31 cellular contexts compared by ENCODE assay signal in genomic region chr12:131386167-131386521, GRCh38.
"Had no signal": no experiment of that assay in that cellular context is flagged by ENCODE, and none has a peak within 500 bp of the region (broad histone marks: within the 10 kb centered on the region; RNA-seq: fewer than 3 reads in every experiment).

No MANE protein-coding gene starts in this region.

- H3K36me3 Mint-ChIP-seq: activated CD8-positive, alpha-beta memory T cell treated with anti-CD3 and anti-CD28 coated beads, Interleukin-2, amount 10 ng/mL, durations not matched to agents 7 days and 5 days; activated naive CD8-positive, alpha-beta T cell treated with anti-CD3 and anti-CD28 coated beads for 36 hours had no signal

- H3K27ac Mint-ChIP-seq: activated CD4-positive, alpha-beta memory T cell treated with anti-CD3 and anti-CD28 coated beads, Interleukin-2, amount 10 ng/mL, durations not matched to agents 7 days and 5 days; activated CD8-positive, alpha-beta memory T cell treated with anti-CD3 and anti-CD28 coated beads, Interleukin-2, amount 10 ng/mL, durations not matched to agents 7 days and 5 days; activated naive CD8-positive, alpha-beta T cell treated with anti-CD3 and anti-CD28 coated beads for 36 hours; activated T-cell treated with anti-CD3 and anti-CD28 coated beads, Interleukin-2, amount 50 U/mL, for 72 hours; activated T-helper 17 cell treated with anti-CD3 and anti-CD28 coated beads, Interleukin-2, amount 50 U/mL, for 72 hours had no signal

- DNase-seq: activated CD4-positive, alpha-beta memory T cell treated with anti-CD3 and anti-CD28 coated beads, Interleukin-2, amount 10 ng/mL, durations not matched to agents 7 days and 5 days; activated CD4-positive, alpha-beta T cell treated with anti-CD3 and anti-CD28 coated beads for 1 hour; activated CD4-positive, alpha-beta T cell treated with anti-CD3 and anti-CD28 coated beads for 48 hours; activated CD4-positive, CD25-positive, alpha-beta regulatory T cell; activated CD8-positive, alpha-beta memory T cell treated with anti-CD3 and anti-CD28 coated beads for 24 hours; activated CD8-positive, alpha-beta memory T cell treated with anti-CD3 and anti-CD28 coated beads, Interleukin-2, amount 10 ng/mL, durations not matched to agents 7 days and 5 days; activated CD8-positive, alpha-beta memory T cell treated with anti-CD3 and anti-CD28 coated beads, Interleukin-2, amount 50 U/mL, for 48 hours; activated effector memory CD4-positive, alpha-beta T cell treated with anti-CD3 and anti-CD28 coated beads, Interleukin-2, amount 50 U/mL, for 16 hours; activated naive CD4-positive, alpha-beta T cell; activated naive CD4-positive, alpha-beta T cell treated with anti-CD3 and anti-CD28 coated beads, Interleukin-2, amount 50 U/mL, for 16 hours; activated naive CD8-positive, alpha-beta T cell treated with anti-CD3 and anti-CD28 coated beads for 36 hours; activated T-cell treated with anti-CD3 and anti-CD28 coated beads, Interleukin-2, amount 50 U/mL, for 72 hours; amniotic stem cell; aorta; brain microvascular endothelial cell; NCI-H1048; NCI-H1105 treated with DMSO at 0.1 percent for 48 hours; NCI-H1436; NCI-H1694; NCI-H1930; NCI-H345; NCI-H524 treated with DMSO at 0.1 percent for 48 hours; SIG-M5; SW 1271; T-helper 1 cell; T-helper 2 cell; T-helper 9 cell; WERI-Rb-1 had no signal

- H3K27me3 ChIP-seq: brain microvascular endothelial cell had no signal

- H3K27ac ChIP-seq: brain microvascular endothelial cell, WERI-Rb-1 had no signal

- H3K36me3 ChIP-seq: brain microvascular endothelial cell, WERI-Rb-1 had no signal

- H3K4me3 Mint-ChIP-seq: activated CD4-positive, alpha-beta memory T cell treated with anti-CD3 and anti-CD28 coated beads, Interleukin-2, amount 10 ng/mL, durations not matched to agents 7 days and 5 days; activated CD8-positive, alpha-beta memory T cell treated with anti-CD3 and anti-CD28 coated beads, Interleukin-2, amount 10 ng/mL, durations not matched to agents 7 days and 5 days; activated naive CD8-positive, alpha-beta T cell treated with anti-CD3 and anti-CD28 coated beads for 36 hours; activated T-cell treated with anti-CD3 and anti-CD28 coated beads, Interleukin-2, amount 50 U/mL, for 72 hours; activated T-helper 17 cell treated with anti-CD3 and anti-CD28 coated beads, Interleukin-2, amount 50 U/mL, for 72 hours; central memory CD8-positive, alpha-beta T cell had no signal

- H3K4me3 ChIP-seq: K562 had no signal

- H3K27me3 Mint-ChIP-seq: activated CD4-positive, alpha-beta memory T cell treated with anti-CD3 and anti-CD28 coated beads, Interleukin-2, amount 10 ng/mL, durations not matched to agents 7 days and 5 days; activated CD8-positive, alpha-beta memory T cell treated with anti-CD3 and anti-CD28 coated beads, Interleukin-2, amount 10 ng/mL, durations not matched to agents 7 days and 5 days had no signal

- H3K9me3 Mint-ChIP-seq: activated CD4-positive, alpha-beta memory T cell treated with anti-CD3 and anti-CD28 coated beads, Interleukin-2, amount 10 ng/mL, durations not matched to agents 7 days and 5 days; activated naive CD8-positive, alpha-beta T cell treated with anti-CD3 and anti-CD28 coated beads for 36 hours; activated T-cell treated with anti-CD3 and anti-CD28 coated beads, Interleukin-2, amount 50 U/mL, for 72 hours; activated T-helper 17 cell treated with anti-CD3 and anti-CD28 coated beads, Interleukin-2, amount 50 U/mL, for 72 hours; central memory CD8-positive, alpha-beta T cell had no signal

- H3K4me1 Mint-ChIP-seq: activated CD4-positive, alpha-beta memory T cell treated with anti-CD3 and anti-CD28 coated beads, Interleukin-2, amount 10 ng/mL, durations not matched to agents 7 days and 5 days; activated CD8-positive, alpha-beta memory T cell treated with anti-CD3 and anti-CD28 coated beads, Interleukin-2, amount 10 ng/mL, durations not matched to agents 7 days and 5 days; activated naive CD8-positive, alpha-beta T cell treated with anti-CD3 and anti-CD28 coated beads for 36 hours; central memory CD8-positive, alpha-beta T cell had no signal
